8 cellular contexts compared by ENCODE assay signal in the genomic region with DNA sequence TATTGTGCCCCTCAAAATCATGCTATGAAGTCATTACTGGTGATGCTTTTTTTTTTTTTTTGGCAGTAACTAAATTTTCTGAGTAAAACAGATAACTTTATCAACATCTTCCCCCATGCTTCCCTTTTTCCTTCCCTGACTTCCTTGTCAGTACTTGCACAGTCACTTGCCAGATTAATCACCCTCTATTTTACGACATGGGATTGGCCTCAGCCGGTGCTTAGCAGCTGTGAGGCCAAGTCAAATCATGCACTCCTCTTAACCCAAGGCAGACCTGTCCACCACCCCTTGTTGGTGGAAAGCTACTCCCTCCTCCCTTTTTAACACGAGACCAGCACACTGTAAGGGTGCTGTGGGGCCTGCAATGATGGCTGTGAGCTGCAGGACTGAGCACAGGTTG.
DNase-seq lines count a peak whose midpoint lies in the region; ATAC-seq, FAIRE-seq and TF ChIP-seq lines count a peak whose summit lies in the region.

No MANE protein-coding gene starts in this region.

- H3K27ac Mint-ChIP-seq in activated CD4-positive, alpha-beta memory T cell treated with anti-CD3 and anti-CD28 coated beads for 36 hours: no peak overlapping the region

- DNase-seq in HTR-8/SVneo (ENCODE audit: insufficient read length, low spot score) (peak; percentile 61), OCI-M2 (lab: John Stamatoyannopoulos, UW; ENCODE audit: unreplicated experiment) (peak; percentile 6), fibroblast of lung (ENCODE audit: low read depth in 2 of 2) (peak in 1 of 2 donors; percentile 80), gastrocnemius medialis (peak in 1 of 2 donors; percentile 62), RPMI8226 (no peak), GM13976 (ENCODE audit: low spot score) (no peak)
- DNase-seq in activated CD4-positive, alpha-beta T cell treated with anti-CD3 and anti-CD28 coated beads, Interleukin-2, amount 50 U/mL, for 4 hours: no peak
- no peak for DNase-seq in activated CD4-positive, alpha-beta memory T cell treated with anti-CD3 and anti-CD28 coated beads for 36 hours

- H3K4me3 Mint-ChIP-seq in activated CD4-positive, alpha-beta memory T cell treated with anti-CD3 and anti-CD28 coated beads for 36 hours: no peak overlapping the region

- CTCF ChIA-PET in activated CD4-positive, alpha-beta memory T cell treated with anti-CD3 and anti-CD28 coated beads for 36 hours (lab: Charles Lee): no interaction called here

- no peaks in the 10 kb centered on the region for H3K9me3 Mint-ChIP-seq in activated CD4-positive, alpha-beta memory T cell treated with anti-CD3 and anti-CD28 coated beads for 36 hours

- POLR2A ChIA-PET in activated CD4-positive, alpha-beta memory T cell treated with anti-CD3 and anti-CD28 coated beads for 36 hours (lab: Charles Lee): no interaction called here

- peak; percentile 65 to 70 for ATAC-seq in gastrocnemius medialis

- H3K36me3 ChIP-seq in fibroblast of lung (ENCODE audit: control insufficient read depth, insufficient read depth, low read length): peaks cover 31% of the 10 kb centered on the region
- H3K36me3 ChIP-seq in gastrocnemius medialis: peaks cover 0 to 49% of the 10 kb centered on the region in 2 donors

- H3K36me3 Mint-ChIP-seq in activated CD4-positive, alpha-beta memory T cell treated with anti-CD3 and anti-CD28 coated beads for 36 hours: no peaks in the 10 kb centered on the region

- H3K9me3 ChIP-seq in fibroblast of lung (ENCODE audit: control insufficient read depth, insufficient read depth, low read depth, low read length) (no peaks in the 10 kb centered on the region), gastrocnemius medialis (no peaks in the 10 kb centered on the region)

- H4K20me1 ChIP-seq in fibroblast of lung (ENCODE audit: control insufficient read depth, extremely low read depth, insufficient read depth, low read length): no peaks in the 10 kb centered on the region

- H3K4me2 ChIP-seq in fibroblast of lung (ENCODE audit: extremely low read depth, insufficient read depth, low read length): no peak overlapping the region

- intact Hi-C loops in gastrocnemius medialis (cut with DNase I; ENCODE audit: low total_unique reads): no loop called here
- intact Hi-C loops in activated CD4-positive, alpha-beta memory T cell treated with anti-CD3 and anti-CD28 coated beads for 36 hours (cut with micrococcal nuclease): no loop called here

- no peaks in the 10 kb centered on the region for H3K27me3 ChIP-seq in fibroblast of lung (ENCODE audit: control insufficient read depth, insufficient read depth, low read length)
- no peaks in the 10 kb centered on the region for H3K27me3 ChIP-seq in gastrocnemius medialis

- TF ChIP-seq CTCF in fibroblast of lung (conservative IDR thresholded peaks at IDR 0.05 in 1 of 2, IDR thresholded peaks at IDR 0.05 in 1 of 2; ENCODE audit: low read depth in 1 of 2, low read length in 2 of 2) (no peak), gastrocnemius medialis (IDR thresholded peaks at IDR 0.05 in 4 of 5, conservative IDR thresholded peaks at IDR 0.05 in 1 of 5) (no peak), GM13976 (IDR thresholded peaks at IDR 0.05; ENCODE audit: borderline replicate concordance, control extremely low read depth, extremely low read depth, insufficient read depth, missing control alignments) (no peak)

- no peaks in the 10 kb centered on the region for H3K27me3 Mint-ChIP-seq in activated CD4-positive, alpha-beta memory T cell treated with anti-CD3 and anti-CD28 coated beads for 36 hours

- H3K4me3 ChIP-seq in fibroblast of lung (replicated peaks in 1 of 4; ENCODE audit: control extremely low read depth in 1 of 4, insufficient read depth in 1 of 4, low read depth in 3 of 4, low read length in 4 of 4) (no peak overlapping the region), gastrocnemius medialis (no peak overlapping the region)

- peak overlapping the region; percentile 32 for H3K27ac ChIP-seq in fibroblast of lung (ENCODE audit: insufficient read depth, low read length)
- H3K27ac ChIP-seq in gastrocnemius medialis: peak overlapping the region in 3 of 4 donors; percentile 3 to 71 (median 23)

- no peak for FAIRE-seq in HTR-8/SVneo (lab: Jason Lieb, UNC)

- no peak overlapping the region for H3K9ac ChIP-seq in fibroblast of lung (ENCODE audit: insufficient read depth, low read length)

- H2AFZ ChIP-seq in fibroblast of lung (ENCODE audit: low read length): no peak overlapping the region

- TF ChIP-seq POLR2A in gastrocnemius medialis (IDR thresholded peaks at IDR 0.05): no peak

- in situ Hi-C loops in gastrocnemius medialis (cut with MboI; ENCODE audit: low sequenced_read_pairs in 4 of 4) (no loop called here), GM13976 (cut with MboI; ENCODE audit: low sequenced_read_pairs, unreplicated experiment) (no loop called here)

- H3K79me2 ChIP-seq in fibroblast of lung (ENCODE audit: control insufficient read depth, insufficient read depth, low read length): peaks cover 22% of the 10 kb centered on the region

- H3K4me1 ChIP-seq in fibroblast of lung (ENCODE audit: control insufficient read depth, extremely low read depth, insufficient read depth, low read length): peaks cover 5% of the 10 kb centered on the region
- H3K4me1 ChIP-seq in gastrocnemius medialis: peaks cover 4 to 10% of the 10 kb centered on the region in 2 donors

- H3K4me1 Mint-ChIP-seq in activated CD4-positive, alpha-beta memory T cell treated with anti-CD3 and anti-CD28 coated beads for 36 hours (ENCODE audit: low read depth): no peaks in the 10 kb centered on the region

Comparison
In these comparisons a context has a peak if more than half of its experiments do, and no peak if none do; other contexts are left out.
1. DNase-seq: peak in HTR-8/SVneo (single experiment) and OCI-M2 (single experiment); none in activated CD4-positive, alpha-beta T cell treated with anti-CD3 and anti-CD28 coated beads, Interleukin-2, amount 50 U/mL, for 4 hours (0 of 2), activated CD4-positive, alpha-beta memory T cell treated with anti-CD3 and anti-CD28 coated beads for 36 hours (single experiment), RPMI8226 (single experiment) and GM13976 (single experiment).